In genomic region chr6:111666812-111667211, GRCh38 we compare ENCODE assay signal across 15 cellular contexts.
DNase-seq lines count a peak whose midpoint lies in the region; ATAC-seq lines count a peak whose summit lies in the region.
"Had no signal": no experiment of that assay in that cellular context is flagged by ENCODE, and none has a peak within 500 bp of the region (broad histone marks: within the 10 kb centered on the region; RNA-seq: fewer than 3 reads in every experiment).

No MANE protein-coding gene starts in this region.

- H3K9ac ChIP-seq in GM23248, result no peak overlapping the region

- no peaks in the 10 kb centered on the region for H3K9me3 Mint-ChIP-seq in activated naive CD8-positive, alpha-beta T cell treated with anti-CD3 and anti-CD28 coated beads, Interleukin-2, amount 10 ng/mL, durations not matched to agents 7 days and 5 days
- H3K9me3 Mint-ChIP-seq in stimulated activated naive B cell treated with anti-CD40 and anti-IgM and Interleukin-4, amounts not matched to agents 10 μg/mL and 1 μg/mL and 100 μg/mL, for 72 hours, result no peaks in the 10 kb centered on the region
- H3K9me3 Mint-ChIP-seq: IgD-negative memory B cell had no signal

- H3K4me3 ChIP-seq in GM23248, result no peak overlapping the region
- H3K4me3 ChIP-seq: adrenal gland had no signal

- peak; percentile 32 for DNase-seq in GM23248
- DNase-seq in activated naive CD8-positive, alpha-beta T cell treated with anti-CD3 and anti-CD28 coated beads, Interleukin-2, amount 10 ng/mL, durations not matched to agents 7 days and 5 days, result no peak
- no peak for DNase-seq in left colon
- no peak for DNase-seq in stimulated activated naive B cell treated with anti-CD40 and anti-IgM and Interleukin-4, amounts not matched to agents 10 μg/mL and 1 μg/mL and 100 μg/mL, for 72 hours
- DNase-seq in stimulated activated CD4-positive, alpha-beta T cell treated with anti-CD3 and anti-CD28 coated beads, Interleukin-4, amount 100 ng/mL, for 24 hours, result no peak
- no peak for DNase-seq in T1000 (lab: John Stamatoyannopoulos, UW)
- DNase-seq: activated CD4-positive, alpha-beta T cell treated with anti-CD3 and anti-CD28 coated beads, Interleukin-2, amount 50 U/mL, for 1 hour; Caco-2; effector memory CD4-positive, alpha-beta T cell; NCI-H187 treated with DMSO at 0.1 percent for 48 hours; NK-92 treated with Interleukin-12 subunit alpha and Interleukin-12 subunit beta, amount 100 ng/mL, for 24 hours had no signal

- no peak overlapping the region for H3K4me3 Mint-ChIP-seq in activated naive CD8-positive, alpha-beta T cell treated with anti-CD3 and anti-CD28 coated beads, Interleukin-2, amount 10 ng/mL, durations not matched to agents 7 days and 5 days
- no peak overlapping the region for H3K4me3 Mint-ChIP-seq in stimulated activated naive B cell treated with anti-CD40 and anti-IgM and Interleukin-4, amounts not matched to agents 10 μg/mL and 1 μg/mL and 100 μg/mL, for 72 hours

- H3K79me2 ChIP-seq in GM23248 (ENCODE audit: insufficient read depth), result no peaks in the 10 kb centered on the region

- no peak for ATAC-seq in activated naive CD8-positive, alpha-beta T cell treated with anti-CD3 and anti-CD28 coated beads, Interleukin-2, amount 10 ng/mL, durations not matched to agents 7 days and 5 days (ENCODE audit: low read depth)
- peak; percentile 25 for ATAC-seq in left colon
- ATAC-seq in stimulated activated naive B cell treated with anti-CD40 and anti-IgM and Interleukin-4, amounts not matched to agents 10 μg/mL and 1 μg/mL and 100 μg/mL, for 72 hours (replicated peaks), result no peak
- no peak for ATAC-seq in HG03039 (IDR thresholded peaks at IDR 0.05; ENCODE audit: unreplicated experiment)
- no peak for ATAC-seq in HG03025 (IDR thresholded peaks at IDR 0.05; ENCODE audit: low FRiP score, unreplicated experiment)

- H3K27me3 Mint-ChIP-seq in activated naive CD8-positive, alpha-beta T cell treated with anti-CD3 and anti-CD28 coated beads, Interleukin-2, amount 10 ng/mL, durations not matched to agents 7 days and 5 days, result no peaks in the 10 kb centered on the region
- H3K27me3 Mint-ChIP-seq in stimulated activated naive B cell treated with anti-CD40 and anti-IgM and Interleukin-4, amounts not matched to agents 10 μg/mL and 1 μg/mL and 100 μg/mL, for 72 hours, result no peaks in the 10 kb centered on the region
- H3K27me3 Mint-ChIP-seq: IgD-negative memory B cell had no signal

- H3K27ac ChIP-seq in GM23248, result no peak overlapping the region

- intact Hi-C loops in left colon (cut with DNase I, micrococcal nuclease), result no loop called here

- POLR2A ChIA-PET in activated naive CD8-positive, alpha-beta T cell treated with anti-CD3 and anti-CD28 coated beads, Interleukin-2, amount 10 ng/mL, durations not matched to agents 7 days and 5 days (lab: Charles Lee), result no interaction called here

- peak overlapping the region; percentile 26 for H3K27ac Mint-ChIP-seq in activated naive CD8-positive, alpha-beta T cell treated with anti-CD3 and anti-CD28 coated beads, Interleukin-2, amount 10 ng/mL, durations not matched to agents 7 days and 5 days
- peak overlapping the region; percentile 76 for H3K27ac Mint-ChIP-seq in stimulated activated naive B cell treated with anti-CD40 and anti-IgM and Interleukin-4, amounts not matched to agents 10 μg/mL and 1 μg/mL and 100 μg/mL, for 72 hours
- H3K27ac Mint-ChIP-seq: IgD-negative memory B cell had no signal

- WGBS in GM23248 (ENCODE audit: low coverage in 1 of 2, low lambda C conversion rate in 2 of 2, missing lambda C conversion rate in 2 of 2), 2 experiments, result 54 to 62% methylated on average over 4 of the region's 4 CpGs

- peaks cover 15% of the 10 kb centered on the region; the same call in 1 of the 2 replicates for H3K36me3 ChIP-seq in GM23248 (ENCODE audit: low read depth)
- H3K36me3 ChIP-seq: adrenal gland had no signal

- H3K9me3 ChIP-seq in GM23248 (ENCODE audit: low read depth), result no peaks in the 10 kb centered on the region
- H3K9me3 ChIP-seq: adrenal gland, Caco-2 had no signal

- peaks cover 10% of the 10 kb centered on the region for H3K4me1 Mint-ChIP-seq in activated naive CD8-positive, alpha-beta T cell treated with anti-CD3 and anti-CD28 coated beads, Interleukin-2, amount 10 ng/mL, durations not matched to agents 7 days and 5 days
- peaks cover 14 to 16% of the 10 kb centered on the region in 2 donors for H3K4me1 Mint-ChIP-seq in stimulated activated naive B cell treated with anti-CD40 and anti-IgM and Interleukin-4, amounts not matched to agents 10 μg/mL and 1 μg/mL and 100 μg/mL, for 72 hours

- no peaks in the 10 kb centered on the region for H4K20me1 ChIP-seq in GM23248 (ENCODE audit: insufficient read depth)

- no peak overlapping the region for H3K4me2 ChIP-seq in GM23248 (ENCODE audit: unreplicated experiment)

- peaks cover 25% of the 10 kb centered on the region for H3F3A ChIP-seq in GM23248 (ENCODE audit: insufficient read depth)

- H3K9me2 ChIP-seq in GM23248 (ENCODE audit: insufficient read depth), result no peaks in the 10 kb centered on the region

- H2AFZ ChIP-seq in GM23248, result no peak overlapping the region

- peaks cover 37% of the 10 kb centered on the region for H3K4me1 ChIP-seq in GM23248 (ENCODE audit: insufficient read depth)
- H3K4me1 ChIP-seq: Caco-2 had no signal

- H3K36me3 Mint-ChIP-seq in activated naive CD8-positive, alpha-beta T cell treated with anti-CD3 and anti-CD28 coated beads, Interleukin-2, amount 10 ng/mL, durations not matched to agents 7 days and 5 days, result peaks cover 32% of the 10 kb centered on the region
- H3K36me3 Mint-ChIP-seq in stimulated activated naive B cell treated with anti-CD40 and anti-IgM and Interleukin-4, amounts not matched to agents 10 μg/mL and 1 μg/mL and 100 μg/mL, for 72 hours, result peaks cover 44 to 76% of the 10 kb centered on the region in 2 donors

- no peaks in the 10 kb centered on the region for H3K27me3 ChIP-seq in GM23248 (replicated peaks; ENCODE audit: insufficient read depth)
- H3K27me3 ChIP-seq: adrenal gland had no signal

- in situ Hi-C loops in GM23248 (cut with MboI), result no loop called here
